17 cellular contexts compared by ENCODE assay signal in genomic region chr16:10679921-10680320, GRCh38. TPM values are rescaled to one million over a fixed set of nuclear protein-coding genes. Genes with fewer than 3 reads are reported as not detected.
DNase-seq lines count a peak whose midpoint lies in the region; ATAC-seq and TF ChIP-seq lines count a peak whose summit lies in the region.
"Had no signal": no experiment of that assay in that cellular context is flagged by ENCODE, and none has a peak within 500 bp of the region (broad histone marks: within the 10 kb centered on the region; RNA-seq: fewer than 3 reads in every experiment).

No MANE protein-coding gene starts in this region.

- intact Hi-C loops in posterior vena cava (cut with DNase I) = no loop called here

- DNase-seq in DMS 273 (lab: John Stamatoyannopoulos, UW; ENCODE audit: unreplicated experiment) (peak; percentile 90), NCI-H524 (lab: John Stamatoyannopoulos, UW) (peak; percentile 78 to 92), posterior vena cava (ENCODE audit: low spot score) (peak; percentile 51), inferior parietal cortex (ENCODE audit: extremely low spot score) (no peak)
- DNase-seq: Caco-2; CD4-positive, alpha-beta T cell; DND-41; EL; HCEC 1CT had no signal

- H3K4me1 ChIP-seq in BLaER1 = peaks cover 38% of the 10 kb centered on the region
- no peaks in the 10 kb centered on the region for H3K4me1 ChIP-seq in gastroesophageal sphincter
- H3K4me1 ChIP-seq: Caco-2 had no signal

- no peak for TF ChIP-seq POLR2A in gastroesophageal sphincter (IDR thresholded peaks at IDR 0.05)

- TF ChIP-seq EP300 in gastroesophageal sphincter (IDR thresholded peaks at IDR 0.05) = no peak

- TF ChIP-seq CTCF in gastroesophageal sphincter (IDR thresholded peaks at IDR 0.05) = no peak

- peak overlapping the region; percentile 77 for H3K27ac ChIP-seq in BLaER1
- no peak overlapping the region for H3K27ac ChIP-seq in gastroesophageal sphincter
- H3K27ac ChIP-seq: C4-2B had no signal

- H3K9me3 ChIP-seq in BLaER1 = no peaks in the 10 kb centered on the region
- no peaks in the 10 kb centered on the region for H3K9me3 ChIP-seq in gastroesophageal sphincter
- H3K9me3 ChIP-seq: Caco-2 had no signal

- H3K27me3 ChIP-seq in BLaER1 = no peaks in the 10 kb centered on the region
- peaks cover 32% of the 10 kb centered on the region for H3K27me3 ChIP-seq in gastroesophageal sphincter

- peak overlapping the region; percentile 77; the same call in 1 of the 2 replicates for H3K4me2 ChIP-seq in BLaER1
- H3K4me2 ChIP-seq: GM23338 had no signal

- H3K9ac ChIP-seq in BLaER1 = no peak overlapping the region

- ATAC-seq in gastroesophageal sphincter = no peak
- ATAC-seq in GM19035 (IDR thresholded peaks at IDR 0.05; ENCODE audit: unreplicated experiment) = no peak
- ATAC-seq: GM23338 had no signal

- no peaks in the 10 kb centered on the region for H4K20me1 ChIP-seq in BLaER1

- H3K4me3 ChIP-seq in BLaER1 (no peak overlapping the region), gastroesophageal sphincter (no peak overlapping the region)
- H3K4me3 ChIP-seq: GM23338 had no signal

- no peaks in the 10 kb centered on the region for H3K36me3 ChIP-seq in BLaER1
- no peaks in the 10 kb centered on the region for H3K36me3 ChIP-seq in gastroesophageal sphincter

RNA-seq across cellular contexts. Expression of gene TEKT5, which starts 14.8 kb away (rescaled TPM):
- total RNA-seq in posterior vena cava (under 1 TPM in 1 of 2 donors, not detected in 1; 0.14 TPM), gastroesophageal sphincter (under 1 TPM in 1 of 4 donors, not detected in 3; 0.19 TPM)
- total RNA-seq: A172; Caco-2; CD4-positive, alpha-beta T cell; G401; HT-29 had no signal
